ENCODE assay signal across 1 cellular context in the genomic region with DNA sequence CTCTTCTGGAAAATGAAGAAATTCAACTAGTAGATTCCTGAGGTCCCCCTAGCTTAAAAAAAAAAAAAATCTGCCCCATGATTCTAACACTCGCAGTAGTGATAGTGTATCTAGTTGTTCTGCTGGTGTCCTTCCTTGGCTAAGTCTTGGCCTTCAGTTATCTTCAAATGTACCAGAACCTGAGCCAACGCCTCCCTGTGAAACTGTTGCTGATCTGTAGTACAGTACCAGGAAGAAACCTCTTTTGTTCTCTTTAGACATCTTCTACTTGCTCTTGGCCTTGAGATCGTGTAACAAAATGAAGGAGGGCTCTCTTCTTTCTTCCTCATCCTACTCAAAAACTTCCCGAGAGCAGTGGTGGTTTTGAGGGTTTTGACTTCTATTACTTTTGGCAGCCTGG.
TF ChIP-seq lines count a peak whose summit lies in the region.

No MANE protein-coding gene starts in this region.

TF ChIP-seq in GM12878, 131 proteins besides CTCF, POLR2A, EP300 and RAD21:
- no peak for TF ChIP-seq ZNF687 (IDR thresholded peaks at IDR 0.05)
- TF ChIP-seq ZBED1 (IDR thresholded peaks at IDR 0.05; ENCODE audit: borderline replicate concordance), result 0 out of 2 replicates have a peak, but pooled peaks have one; percentile 15
- no peak for TF ChIP-seq IRF3 (IDR thresholded peaks at IDR 0.05)
